Comparison of ENCODE assay signal across 8 cellular contexts in genomic region chr22:39527481-39527961, GRCh38. TPM values are rescaled to one million over a fixed set of nuclear protein-coding genes. Genes with fewer than 3 reads are reported as not detected.
DNase-seq lines count a peak whose midpoint lies in the region; ATAC-seq and TF ChIP-seq lines count a peak whose summit lies in the region.

No MANE protein-coding gene starts in this region.

- H3K4me1 ChIP-seq in RWPE2 (ENCODE audit: insufficient read depth, poor library complexity, severe bottlenecking) (peaks cover 5% of the 10 kb centered on the region), stomach (peaks cover 70 to 96% (median 95%) of the 10 kb centered on the region in 4 donors)

- H3K27ac ChIP-seq in RWPE2 (ENCODE audit: poor library complexity, severe bottlenecking): peak overlapping the region; percentile 12
- H3K27ac ChIP-seq in stomach: peak overlapping the region; percentile 0 to 82 (median 68)

- H3K27me3 Mint-ChIP-seq in T-helper 2 cell treated with Interferon-gamma antibody and Interleukin-4, amounts not matched to agents 5 μg/mL and 100 μg/mL, for 36 hours (ENCODE audit: low read depth): no peaks in the 10 kb centered on the region
- H3K27me3 Mint-ChIP-seq in glutamatergic neuron (ENCODE audit: unreplicated experiment): peaks cover 20% of the 10 kb centered on the region

- H3K4me3 Mint-ChIP-seq in T-helper 2 cell treated with Interferon-gamma antibody and Interleukin-4, amounts not matched to agents 5 μg/mL and 100 μg/mL, for 36 hours: peak overlapping the region; percentile 32
- H3K4me3 Mint-ChIP-seq in glutamatergic neuron (ENCODE audit: unreplicated experiment): peak overlapping the region; percentile 82

- no peak for TF ChIP-seq POLR2A in stomach (IDR thresholded peaks at IDR 0.05)

- peaks cover 66% of the 10 kb centered on the region for H3K36me3 Mint-ChIP-seq in T-helper 2 cell treated with Interferon-gamma antibody and Interleukin-4, amounts not matched to agents 5 μg/mL and 100 μg/mL, for 36 hours (ENCODE audit: low read depth)
- H3K36me3 Mint-ChIP-seq in glutamatergic neuron (ENCODE audit: unreplicated experiment): no peaks in the 10 kb centered on the region

- no peak for ATAC-seq in RWPE2 (ENCODE audit: low read depth)

- no peak for TF ChIP-seq CTCF in RWPE2 (IDR thresholded peaks at IDR 0.05; ENCODE audit: poor library complexity, severe bottlenecking)
- no peak for TF ChIP-seq CTCF in glutamatergic neuron (IDR thresholded peaks at IDR 0.05; ENCODE audit: partially characterized antibody, unreplicated experiment)
- TF ChIP-seq CTCF in stomach (IDR thresholded peaks at IDR 0.05): no peak

- no peaks in the 10 kb centered on the region for H3K27me3 ChIP-seq in RWPE2 (ENCODE audit: insufficient read depth, poor library complexity, severe bottlenecking)
- no peaks in the 10 kb centered on the region for H3K27me3 ChIP-seq in stomach

- WGBS in stomach, 5 donors: 31 to 43% (median 38%) methylated on average over 6 of the region's 6 CpGs

- intact Hi-C loops in stomach (cut with DNase I; ENCODE audit: low total_unique reads): no loop called here

- H3K9me3 Mint-ChIP-seq in T-helper 2 cell treated with Interferon-gamma antibody and Interleukin-4, amounts not matched to agents 5 μg/mL and 100 μg/mL, for 36 hours: no peaks in the 10 kb centered on the region
- peaks cover 17% of the 10 kb centered on the region for H3K9me3 Mint-ChIP-seq in glutamatergic neuron (ENCODE audit: unreplicated experiment)

- peak overlapping the region; percentile 38 for H3K27ac Mint-ChIP-seq in T-helper 2 cell treated with Interferon-gamma antibody and Interleukin-4, amounts not matched to agents 5 μg/mL and 100 μg/mL, for 36 hours
- peak overlapping the region; percentile 98 for H3K27ac Mint-ChIP-seq in glutamatergic neuron (ENCODE audit: unreplicated experiment)

- no peak for TF ChIP-seq EP300 in stomach (IDR thresholded peaks at IDR 0.05)

- no peaks in the 10 kb centered on the region for H3K9me3 ChIP-seq in RWPE2 (ENCODE audit: severe bottlenecking)
- no peaks in the 10 kb centered on the region for H3K9me3 ChIP-seq in stomach

- H3K4me3 ChIP-seq in RWPE2 (ENCODE audit: severe bottlenecking) (no peak overlapping the region), stomach (peak overlapping the region in 1 of 4 donors; percentile 81)

- peaks cover 58% of the 10 kb centered on the region for H3K4me1 Mint-ChIP-seq in T-helper 2 cell treated with Interferon-gamma antibody and Interleukin-4, amounts not matched to agents 5 μg/mL and 100 μg/mL, for 36 hours (ENCODE audit: low read depth)
- H3K4me1 Mint-ChIP-seq in glutamatergic neuron (ENCODE audit: low read depth, unreplicated experiment): peaks cover 54% of the 10 kb centered on the region

- DNase-seq in T-helper 2 cell treated with Interferon-gamma antibody and Interleukin-4, amounts not matched to agents 5 μg/mL and 100 μg/mL, for 36 hours (ENCODE audit: low spot score): no peak
- DNase-seq in T-helper 2 cell (no peak), RWPE2 (ENCODE audit: low spot score) (no peak), glutamatergic neuron (no peak), stomach (peak; percentile 59), OCI-M1 (lab: John Stamatoyannopoulos, UW) (no peak), HUDEP-2 (lab: John Stamatoyannopoulos, UW; ENCODE audit: unreplicated experiment in 76 of 76) (no peak)
- DNase-seq in stimulated activated CD4-positive, alpha-beta T cell treated with anti-CD3 and anti-CD28 coated beads, Interleukin-4, amount 100 ng/mL, for 24 hours: no peak

- H3K36me3 ChIP-seq in RWPE2 (ENCODE audit: low read depth): peaks cover 51% of the 10 kb centered on the region
- peaks cover 30 to 72% (median 63%) of the 10 kb centered on the region in 4 donors for H3K36me3 ChIP-seq in stomach

RNA-seq across cellular contexts. Expression of gene RPS19BP1, which starts 5.0 kb away (rescaled TPM):
- total RNA-seq in glutamatergic neuron (ENCODE audit: unreplicated experiment) (59.6 TPM), stomach (100 to 1,000 TPM in 2 of 5 donors, 10 to 100 TPM in 3; 36.9 to 684 (median 86.5) TPM)
- 100 to 1,000 TPM; 195 to 221 (median 200) TPM for polyA plus RNA-seq in stomach

RNA-seq across cellular contexts. Expression of gene ATF4, which starts 7.2 kb away (rescaled TPM):
- 509 TPM for total RNA-seq in glutamatergic neuron (ENCODE audit: unreplicated experiment)
- total RNA-seq in stomach: 100 to 1,000 TPM; 155 to 438 (median 370) TPM
- polyA plus RNA-seq in stomach: 100 to 1,000 TPM; 592 to 929 (median 872) TPM

RNA-seq across cellular contexts. Expression of gene MIEF1, which starts 25.4 kb away (rescaled TPM):
- total RNA-seq in glutamatergic neuron (ENCODE audit: unreplicated experiment): 40.0 TPM
- 10 to 100 TPM; 15.8 to 47.3 (median 20.0) TPM for total RNA-seq in stomach
- polyA plus RNA-seq in stomach: 1 to 10 TPM; 5.1 to 9.5 (median 8.8) TPM

RNA-seq across cellular contexts. Expression of gene CACNA1I, which starts 43.0 kb away (rescaled TPM):
- total RNA-seq in glutamatergic neuron (ENCODE audit: unreplicated experiment): 0.12 TPM
- 1 to 10 TPM in 1 of 5 donors, under 1 TPM in 2, not detected in 2; 0.29 to 4.0 (median 0.37) TPM for total RNA-seq in stomach
- under 1 TPM; 0.06 to 0.15 (median 0.08) TPM for polyA plus RNA-seq in stomach
